In genomic region chr15:44988870-44989219, GRCh38 we compare ENCODE assay signal across 16 cellular contexts. TPM values are rescaled to one million over a fixed set of nuclear protein-coding genes. Genes with fewer than 3 reads are reported as not detected.
"Had no signal": no experiment of that assay in that cellular context is flagged by ENCODE, and none has a peak within 500 bp of the region (broad histone marks: within the 10 kb centered on the region; RNA-seq: fewer than 3 reads in every experiment).

No MANE protein-coding gene starts in this region.

RNA-seq across cellular contexts. Expression of gene TERB2, which starts 32.4 kb away (rescaled TPM):
- total RNA-seq: activated B cell treated with CpG ODN at 0.5 μM for 24 hours; activated CD4-positive, alpha-beta memory T cell treated with anti-CD3 and anti-CD28 coated beads, Interleukin-2, amount 10 ng/mL, durations not matched to agents 7 days and 5 days; activated CD4-positive, alpha-beta T cell treated with anti-CD3 and anti-CD28 coated beads, Interleukin-2, amount 10 ng/mL, durations not matched to agents 7 days and 5 days; activated naive CD4-positive, alpha-beta T cell treated with anti-CD3 and anti-CD28 coated beads, Interleukin-2, amount 50 U/mL, for 72 hours; activated naive CD8-positive, alpha-beta T cell treated with anti-CD3 and anti-CD28 coated beads, Interleukin-2, amount 10 ng/mL, durations not matched to agents 7 days and 5 days; activated T-cell treated with anti-CD3 and anti-CD28 coated beads, Interleukin-2, amount 50 U/mL, for 72 hours; astrocyte; chondrocyte; dermis blood vessel endothelial cell; endothelial cell of umbilical vein; esophagus mucosa; foreskin keratinocyte; gastrocnemius medialis; heart left ventricle; T-cell; T-helper 2 cell treated with Interferon-gamma antibody and Interleukin-4, amounts not matched to agents 100 ng/mL and 5 ng/mL, for 36 hours had no signal
- polyA plus RNA-seq: endothelial cell of umbilical vein, foreskin keratinocyte, heart left ventricle had no signal
